8 cellular contexts compared by ENCODE assay signal in the genomic region with DNA sequence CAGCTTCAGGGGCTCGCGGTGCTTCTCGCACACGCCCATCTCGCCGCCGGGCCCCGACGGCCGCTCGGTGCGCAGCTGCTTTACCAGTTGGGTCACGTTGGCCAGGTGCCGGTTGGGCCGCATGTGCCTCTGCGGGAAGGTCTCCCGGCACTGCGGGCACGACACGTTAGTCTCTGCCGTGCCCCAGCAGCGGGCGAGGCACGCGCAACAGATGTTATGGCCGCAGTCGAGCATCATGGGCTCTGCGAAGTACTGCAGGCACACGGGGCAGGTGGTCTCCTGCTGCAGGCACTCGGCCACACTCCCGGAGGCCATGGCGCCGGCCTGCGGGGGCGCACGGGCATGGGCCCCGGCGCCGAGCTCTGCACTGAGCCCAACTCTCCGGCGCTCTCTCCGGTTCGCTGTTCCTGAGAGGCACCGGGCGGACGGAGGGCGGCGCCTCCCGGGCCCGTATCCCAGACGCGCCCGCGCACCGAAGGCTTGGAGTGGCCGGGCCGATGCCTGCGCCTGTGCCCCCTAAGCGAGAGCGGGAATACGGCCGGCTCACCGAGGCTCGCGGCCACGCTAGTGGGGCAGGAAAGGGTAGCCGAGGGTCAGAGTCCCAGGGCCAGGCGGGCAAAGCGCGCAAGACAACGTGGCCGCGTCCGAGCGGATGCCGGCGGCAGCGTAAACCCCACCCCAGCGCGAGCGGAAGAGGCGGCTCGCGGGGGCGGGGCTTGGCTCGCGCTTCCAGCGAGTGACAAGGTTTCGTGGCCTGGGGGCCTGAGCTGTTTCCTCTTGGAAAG. TPM values are rescaled to one million over a fixed set of nuclear protein-coding genes. Genes with fewer than 3 reads are reported as not detected.
DNase-seq lines count a peak whose midpoint lies in the region; ATAC-seq and TF ChIP-seq lines count a peak whose summit lies in the region.

A gene with protein sequence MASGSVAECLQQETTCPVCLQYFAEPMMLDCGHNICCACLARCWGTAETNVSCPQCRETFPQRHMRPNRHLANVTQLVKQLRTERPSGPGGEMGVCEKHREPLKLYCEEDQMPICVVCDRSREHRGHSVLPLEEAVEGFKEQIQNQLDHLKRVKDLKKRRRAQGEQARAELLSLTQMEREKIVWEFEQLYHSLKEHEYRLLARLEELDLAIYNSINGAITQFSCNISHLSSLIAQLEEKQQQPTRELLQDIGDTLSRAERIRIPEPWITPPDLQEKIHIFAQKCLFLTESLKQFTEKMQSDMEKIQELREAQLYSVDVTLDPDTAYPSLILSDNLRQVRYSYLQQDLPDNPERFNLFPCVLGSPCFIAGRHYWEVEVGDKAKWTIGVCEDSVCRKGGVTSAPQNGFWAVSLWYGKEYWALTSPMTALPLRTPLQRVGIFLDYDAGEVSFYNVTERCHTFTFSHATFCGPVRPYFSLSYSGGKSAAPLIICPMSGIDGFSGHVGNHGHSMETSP (minus strand): TSS at position 668 of the 785 bp plus-strand sequence. CDS start 353 bp downstream, at position 315.

- H3K9ac ChIP-seq in subcutaneous abdominal adipose tissue (ENCODE audit: low read length in 5 of 5), result peak within 1 kb of the TSS; percentile 77 to 98 (median 88)

- CTCF ChIA-PET in RWPE1 (lab: Yijun Ruan, JAX), result interaction anchor here (0.8 to 1.0 kb wide), 2 partner anchors 12 to 86 kb away, joined by 3 to 4 read pairs; no protein-coding TSS in a partner anchor

- POLR2A ChIA-PET in RWPE1 (lab: Yijun Ruan, JAX; ENCODE audit: low non-redundant PET), result interaction anchor here (0.5 to 1.4 kb wide), 5 partner anchors 15 to 93 kb away, joined by 3 read pairs; no protein-coding TSS in a partner anchor

- peaks cover 3 to 33% (median 23%) of the 10 kb centered on the region in 5 donors for H3K4me1 ChIP-seq in subcutaneous abdominal adipose tissue (ENCODE audit: control insufficient read depth in 5 of 5, insufficient read depth in 5 of 5, low read length in 5 of 5)

- no peaks in the 10 kb centered on the region for H3K27me3 ChIP-seq in subcutaneous abdominal adipose tissue (ENCODE audit: control insufficient read depth in 5 of 5, insufficient read depth in 4 of 5, low read length in 5 of 5)

- TF ChIP-seq CTCF in RWPE1 (conservative IDR thresholded peaks at IDR 0.05; ENCODE audit: low read depth) (no peak), foreskin fibroblast (IDR thresholded peaks at IDR 0.05; ENCODE audit: low read depth, low read length) (no peak), neural crest cell (conservative IDR thresholded peaks at IDR 0.05) (no peak)

- DNase-seq in EH (ENCODE audit: low read depth) (peak; percentile 90), KG1 (lab: John Stamatoyannopoulos, UW) (peak; percentile 78), RWPE1 (ENCODE audit: low spot score) (peak; percentile 77), activated gamma-delta T cell treated with Interleukin-2 at 50 U/mL for 16 hours (peak; percentile 75), foreskin fibroblast (peak; percentile 84 to 96), neural crest cell (ENCODE audit: low read depth, low spot score) (peak; percentile 83)

- H3K4me1 Mint-ChIP-seq in neural crest cell, result peaks cover 39% of the 10 kb centered on the region

- H3K27ac Mint-ChIP-seq in neural crest cell (ENCODE audit: unreplicated experiment), result peak within 1 kb of the TSS; percentile 92

- H3K27me3 Mint-ChIP-seq in neural crest cell (ENCODE audit: low read depth), result no peaks in the 10 kb centered on the region

- H3K4me3 ChIP-seq in foreskin fibroblast (ENCODE audit: low read depth in 1 of 2, low read length in 2 of 2) (peak within 1 kb of the TSS; percentile 88 to 95), subcutaneous abdominal adipose tissue (ENCODE audit: low read depth in 1 of 5, low read length in 5 of 5) (peak within 1 kb of the TSS; percentile 95 to 100 (median 98))

- peaks cover 12 to 28% (median 24%) of the 10 kb centered on the region in 5 donors for H3K36me3 ChIP-seq in subcutaneous abdominal adipose tissue (ENCODE audit: control insufficient read depth in 5 of 5, insufficient read depth in 5 of 5, low read length in 5 of 5)

- no peaks in the 10 kb centered on the region for H3K9me3 Mint-ChIP-seq in neural crest cell

- peak within 1 kb of the TSS; percentile 85 for H3K27ac ChIP-seq in RWPE1
- H3K27ac ChIP-seq in subcutaneous abdominal adipose tissue (ENCODE audit: low read depth, low read length), result peak within 1 kb of the TSS; percentile 88

- peaks cover 23% of the 10 kb centered on the region for H3K36me3 Mint-ChIP-seq in neural crest cell (ENCODE audit: low read depth)

- peak; percentile 88 for ATAC-seq in GM21723 (IDR thresholded peaks at IDR 0.05; ENCODE audit: unreplicated experiment)

- H3K9me3 ChIP-seq in subcutaneous abdominal adipose tissue (ENCODE audit: control insufficient read depth in 5 of 5, low read length in 5 of 5), result no peaks in the 10 kb centered on the region

- H3K4me3 Mint-ChIP-seq in neural crest cell, result peak within 1 kb of the TSS; percentile 98

RNA-seq across cellular contexts. Expression of the gene that starts here (rescaled TPM):
- 81.7 and 84.2 TPM in 2 replicates for total RNA-seq in neural crest cell

Comparison
In these comparisons a context has a peak if more than half of its experiments do, and no peak if none do; other contexts are left out.
1. Peak in every context shown above with its lines: DNase-seq, ATAC-seq, H3K4me3 ChIP-seq and H3K27ac ChIP-seq.